In the genomic region with DNA sequence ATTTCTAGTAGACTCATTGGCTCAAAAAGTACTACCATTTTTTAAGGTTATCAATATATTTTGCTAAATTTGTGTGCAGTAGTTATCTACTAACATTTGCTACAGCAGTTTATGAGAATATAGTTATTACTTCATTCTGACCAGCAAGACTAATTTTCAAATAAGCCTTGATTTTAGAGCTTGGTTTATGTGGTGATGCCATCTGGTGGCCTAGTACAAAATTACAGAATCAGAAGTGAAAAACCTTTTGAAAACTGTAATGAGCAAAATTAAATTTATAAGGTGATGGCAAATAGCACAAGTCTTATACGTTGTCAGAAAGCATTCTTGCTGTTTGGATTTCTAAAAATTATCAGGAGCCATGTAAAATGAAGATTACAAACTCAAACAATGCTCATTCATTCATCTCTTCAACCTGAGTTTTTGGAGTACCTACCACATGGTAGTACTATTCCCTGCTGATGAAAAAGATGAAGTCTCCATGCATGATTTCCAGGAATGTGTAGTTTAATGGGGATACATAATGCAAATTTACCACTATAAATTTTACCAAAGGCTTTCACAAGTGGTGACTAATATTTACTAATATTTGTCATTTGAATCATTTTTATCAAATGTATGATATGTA, we compare ENCODE assay signal across 8 cellular contexts. TPM values are rescaled to one million over a fixed set of nuclear protein-coding genes. Genes with fewer than 3 reads are reported as not detected.
DNase-seq lines count a peak whose midpoint lies in the region; ATAC-seq, FAIRE-seq and TF ChIP-seq lines count a peak whose summit lies in the region.

No MANE protein-coding gene starts in this region.

- peaks cover 1% of the 10 kb centered on the region for H3K4me1 ChIP-seq in cardiac muscle cell (ENCODE audit: low read depth)
- no peaks in the 10 kb centered on the region for H3K4me1 ChIP-seq in small intestine (ENCODE audit: control insufficient read depth in 2 of 2, insufficient read depth in 1 of 2, low read depth in 1 of 2, low read length in 1 of 2)

- H3K36me3 ChIP-seq in cardiac muscle cell (no peaks in the 10 kb centered on the region), WERI-Rb-1 (no peaks in the 10 kb centered on the region), small intestine (ENCODE audit: control insufficient read depth in 2 of 2, insufficient read depth in 2 of 2, low read length in 2 of 2) (no peaks in the 10 kb centered on the region)

- H3K9me3 ChIP-seq in cardiac muscle cell (ENCODE audit: low read depth) (no peaks in the 10 kb centered on the region), WERI-Rb-1 (ENCODE audit: severe bottlenecking) (no peaks in the 10 kb centered on the region), small intestine (ENCODE audit: control insufficient read depth, low read depth) (no peaks in the 10 kb centered on the region)

- no peak overlapping the region for H3K4me3 ChIP-seq in cardiac muscle cell
- H3K4me3 ChIP-seq in WERI-Rb-1 (ENCODE audit: low read depth, low read length): no peak overlapping the region
- no peak overlapping the region for H3K4me3 ChIP-seq in small intestine (ENCODE audit: low read depth in 1 of 2, low read length in 2 of 2)

- no peak for ATAC-seq in Right ventricle myocardium inferior

- intact Hi-C loops in Right ventricle myocardium inferior (cut with DNase I): loop anchor here (1.0 to 10.0 kb wide), 3 partner anchors 231 to 808 kb away; no protein-coding TSS in a partner anchor

- H3K27me3 ChIP-seq in cardiac muscle cell (no peaks in the 10 kb centered on the region), WERI-Rb-1 (ENCODE audit: insufficient read depth, low read depth, severe bottlenecking) (no peaks in the 10 kb centered on the region), small intestine (ENCODE audit: control insufficient read depth in 2 of 2, insufficient read depth in 2 of 2, low read length in 2 of 2) (no peaks in the 10 kb centered on the region)

- 0 to 1% (median 0%) methylated on average over 1 of the region's 1 CpG for WGBS in small intestine, 3 donors

- FAIRE-seq in small intestine (lab: Jason Lieb, UNC): peak; percentile 62

- peak; percentile 40 to 67 for DNase-seq in cardiac muscle cell (ENCODE audit: low read depth in 1 of 2, low spot score in 1 of 2)
- no peak for DNase-seq in Right ventricle myocardium inferior (ENCODE audit: missing footprints)
- DNase-seq in M059J (ENCODE audit: low read depth): peak; percentile 33
- DNase-seq in WERI-Rb-1: no peak
- peak; percentile 36 for DNase-seq in glomerular endothelial cell (ENCODE audit: extremely low read depth, low read depth, low spot score)
- DNase-seq in small intestine: peak; percentile 51
- no peak for DNase-seq in activated CD4-positive, alpha-beta T cell treated with anti-CD3 and anti-CD28 coated beads for 1 hour
- DNase-seq in activated CD4-positive, alpha-beta T cell treated with anti-CD3 and anti-CD28 coated beads for 48 hours: no peak

- TF ChIP-seq CTCF in cardiac muscle cell (IDR thresholded peaks at IDR 0.05; ENCODE audit: low read depth, low read length): peak; percentile 61
- 0 out of 2 replicates have a peak, but pooled peaks have one; percentile 15 for TF ChIP-seq CTCF in WERI-Rb-1 (IDR thresholded peaks at IDR 0.05; ENCODE audit: low read depth, low read length)

- no peak overlapping the region for H3K27ac ChIP-seq in cardiac muscle cell
- H3K27ac ChIP-seq in WERI-Rb-1: no peak overlapping the region
- H3K27ac ChIP-seq in small intestine (ENCODE audit: low read depth in 1 of 2, low read length in 1 of 2): no peak overlapping the region

RNA-seq across cellular contexts. Expression of gene MAGOHB, which starts 51.0 kb away (rescaled TPM):
- total RNA-seq in cardiac muscle cell (10.8 and 14.2 TPM in 2 replicates), Right ventricle myocardium inferior (14.8 TPM), glomerular endothelial cell (8.7 and 19.7 TPM in 2 replicates)
- polyA plus RNA-seq in cardiac muscle cell (39.5 and 57.6 TPM in 2 replicates), small intestine (10 to 100 TPM in 2 of 3 donors, 1 to 10 TPM in 1; 4.9 to 27.7 (median 17.4) TPM)
- 51.5 and 90.2 TPM in 2 replicates for total RNA-seq in M059J (2014; rRNA removed; shearing (Covaris generic))

RNA-seq across cellular contexts. Expression of gene EIF2S3B, which starts 56.7 kb away (rescaled TPM):
- total RNA-seq in cardiac muscle cell: 0.39 and 0.95 TPM in 2 replicates
- polyA plus RNA-seq in cardiac muscle cell: 0.16 and 0.34 TPM in 2 replicates
- 0.62 TPM for total RNA-seq in Right ventricle myocardium inferior
- 0.64 and 1.1 TPM in 2 replicates for total RNA-seq in M059J (2014; rRNA removed; shearing (Covaris generic))
- 0.35 and 2.3 TPM in 2 replicates for total RNA-seq in glomerular endothelial cell
- polyA plus RNA-seq in small intestine: under 1 TPM in 2 of 3 donors, not detected in 1; 0.51 to 0.89 TPM

Comparison
In these comparisons a context has a peak if more than half of its experiments do, and no peak if none do; other contexts are left out.
1. DNase-seq: peak in cardiac muscle cell (2 of 2), M059J (single experiment), glomerular endothelial cell (single experiment) and small intestine (single experiment); none in Right ventricle myocardium inferior (single experiment), WERI-Rb-1 (single experiment), activated CD4-positive, alpha-beta T cell treated with anti-CD3 and anti-CD28 coated beads for 1 hour (single experiment) and activated CD4-positive, alpha-beta T cell treated with anti-CD3 and anti-CD28 coated beads for 48 hours (single experiment).